Comparison of ENCODE assay signal across 20 cellular contexts in the genomic region with DNA sequence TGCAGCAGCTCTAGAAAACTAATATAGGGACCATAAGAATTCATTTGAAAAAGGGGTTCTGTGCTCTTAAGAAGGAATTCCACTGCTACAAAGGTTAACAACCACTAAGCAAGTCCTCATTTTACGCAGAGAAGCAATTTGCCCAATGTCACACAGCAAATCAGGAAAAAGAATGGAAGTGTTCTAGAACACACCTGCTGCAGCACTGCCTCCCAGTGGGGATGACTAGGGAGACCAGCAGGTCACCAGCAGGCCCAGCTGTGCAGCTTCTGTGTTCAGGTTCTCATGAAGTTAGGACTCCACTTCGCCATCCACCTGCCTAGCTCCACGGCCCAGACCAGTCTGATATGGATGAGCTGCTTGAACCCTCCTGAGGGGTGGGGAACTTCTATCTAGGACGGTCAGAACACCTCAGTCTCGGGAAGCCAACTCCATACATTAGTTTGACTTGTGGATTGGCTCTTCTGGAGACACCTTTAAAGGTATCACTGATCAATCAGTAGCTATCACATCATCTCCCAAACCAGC. TPM values are rescaled to one million over a fixed set of nuclear protein-coding genes. Genes with fewer than 3 reads are reported as not detected.
DNase-seq lines count a peak whose midpoint lies in the region; ATAC-seq and TF ChIP-seq lines count a peak whose summit lies in the region.
"Had no signal": no experiment of that assay in that cellular context is flagged by ENCODE, and none has a peak within 500 bp of the region (broad histone marks: within the 10 kb centered on the region; RNA-seq: fewer than 3 reads in every experiment).

No MANE protein-coding gene starts in this region.

- intact Hi-C loops in sciatic nerve (cut with DNase I): loop anchor here (5.0 kb wide), 1 partner anchor 125 kb away; no protein-coding TSS in a partner anchor

- H3K36me3 Mint-ChIP-seq in activated CD4-positive, alpha-beta T cell treated with anti-CD3 and anti-CD28 coated beads, Interleukin-2, amount 10 ng/mL, durations not matched to agents 7 days and 5 days (ENCODE audit: low read depth): peaks cover 13% of the 10 kb centered on the region

- H3K27me3 Mint-ChIP-seq in activated CD4-positive, alpha-beta T cell treated with anti-CD3 and anti-CD28 coated beads, Interleukin-2, amount 10 ng/mL, durations not matched to agents 7 days and 5 days: no peaks in the 10 kb centered on the region

- POLR2A ChIA-PET in activated CD4-positive, alpha-beta T cell treated with anti-CD3 and anti-CD28 coated beads, Interleukin-2, amount 10 ng/mL, durations not matched to agents 7 days and 5 days (lab: Charles Lee): no interaction called here

- ATAC-seq in sciatic nerve: peak; percentile 32
- ATAC-seq: activated CD8-positive, alpha-beta T cell treated with anti-CD3 and anti-CD28 coated beads, Interleukin-2, amount 10 ng/mL, durations not matched to agents 7 days and 5 days; CD8-positive, alpha-beta T cell; gastroesophageal sphincter had no signal

- CTCF ChIA-PET in activated CD4-positive, alpha-beta T cell treated with anti-CD3 and anti-CD28 coated beads, Interleukin-2, amount 10 ng/mL, durations not matched to agents 7 days and 5 days (lab: Charles Lee): no interaction called here

- peak; percentile 13 for DNase-seq in activated CD4-positive, alpha-beta T cell treated with anti-CD3 and anti-CD28 coated beads, Interleukin-2, amount 10 ng/mL, durations not matched to agents 7 days and 5 days
- DNase-seq in activated CD4-positive, alpha-beta T cell treated with anti-CD3 and anti-CD28 coated beads for 48 hours: no peak
- DNase-seq in OCI-M1 (lab: John Stamatoyannopoulos, UW) (peak; percentile 27), epithelial cell of esophagus (ENCODE audit: low read depth) (no peak), sciatic nerve (ENCODE audit: low spot score) (no peak), SW 1271 (lab: John Stamatoyannopoulos, UW) (no peak), NOMO-1 treated with DMSO at 0.1 percent for 48 hours (lab: John Stamatoyannopoulos, UW; ENCODE audit: unreplicated experiment) (no peak)
- no peak for DNase-seq in stimulated activated CD4-positive, alpha-beta T cell treated with anti-CD3 and anti-CD28 coated beads, Interleukin-2, amount 100 ng/mL, for 48 hours
- DNase-seq: activated CD8-positive, alpha-beta T cell treated with anti-CD3 and anti-CD28 coated beads, Interleukin-2, amount 10 ng/mL, durations not matched to agents 7 days and 5 days; activated T-cell treated with anti-CD3 and anti-CD28 coated beads, Interleukin-2, amount 50 U/mL, for 72 hours; central memory CD4-positive, alpha-beta T cell; DMS79; GOT3; left ventricle myocardium inferior; MM.1S; NCI-H2029 treated with DMSO at 0.1 percent for 48 hours; NCI-H526 treated with DMSO at 0.1 percent for 48 hours; stimulated activated naive CD8-positive, alpha-beta T cell treated with anti-CD3 and anti-CD28 coated beads, Interleukin-15, Interleukin-2, amounts not matched to agents 100 U/mL and 50 U/mL, for 24 hours had no signal

- peak; percentile 10 for TF ChIP-seq CTCF in epithelial cell of esophagus (IDR thresholded peaks at IDR 0.05; ENCODE audit: insufficient read depth, low read depth, low read length, missing control alignments)

- H3K4me3 ChIP-seq in epithelial cell of esophagus (ENCODE audit: low read length): no peak overlapping the region
- H3K4me3 ChIP-seq: gastroesophageal sphincter, left ventricle myocardium inferior had no signal

- H3K9me3 Mint-ChIP-seq in activated CD4-positive, alpha-beta T cell treated with anti-CD3 and anti-CD28 coated beads, Interleukin-2, amount 10 ng/mL, durations not matched to agents 7 days and 5 days: peaks cover 22% of the 10 kb centered on the region
- H3K9me3 Mint-ChIP-seq: CD8-positive, alpha-beta T cell had no signal

- no peak overlapping the region for H3K27ac Mint-ChIP-seq in activated CD4-positive, alpha-beta T cell treated with anti-CD3 and anti-CD28 coated beads, Interleukin-2, amount 10 ng/mL, durations not matched to agents 7 days and 5 days
- H3K27ac Mint-ChIP-seq: activated CD8-positive, alpha-beta T cell treated with anti-CD3 and anti-CD28 coated beads, Interleukin-2, amount 10 ng/mL, durations not matched to agents 7 days and 5 days; activated T-cell treated with anti-CD3 and anti-CD28 coated beads, Interleukin-2, amount 50 U/mL, for 72 hours; CD8-positive, alpha-beta T cell had no signal

- peaks cover 5% of the 10 kb centered on the region for H3K4me1 Mint-ChIP-seq in activated CD4-positive, alpha-beta T cell treated with anti-CD3 and anti-CD28 coated beads, Interleukin-2, amount 10 ng/mL, durations not matched to agents 7 days and 5 days

- H3K4me3 Mint-ChIP-seq in activated CD4-positive, alpha-beta T cell treated with anti-CD3 and anti-CD28 coated beads, Interleukin-2, amount 10 ng/mL, durations not matched to agents 7 days and 5 days: no peak overlapping the region
- H3K4me3 Mint-ChIP-seq: activated CD8-positive, alpha-beta T cell treated with anti-CD3 and anti-CD28 coated beads, Interleukin-2, amount 10 ng/mL, durations not matched to agents 7 days and 5 days; activated T-cell treated with anti-CD3 and anti-CD28 coated beads, Interleukin-2, amount 50 U/mL, for 72 hours; CD8-positive, alpha-beta T cell had no signal

RNA-seq across cellular contexts. Expression of gene POMGNT2, which starts 18.6 kb away (rescaled TPM):
- total RNA-seq in activated CD4-positive, alpha-beta T cell treated with anti-CD3 and anti-CD28 coated beads, Interleukin-2, amount 10 ng/mL, durations not matched to agents 7 days and 5 days: 1 to 10 TPM; 6.7 to 6.9 TPM
- 15.2 TPM for total RNA-seq in sciatic nerve

Comparison
In these comparisons a context has a peak if more than half of its experiments do, and no peak if none do; other contexts are left out.
1. DNase-seq: peak in activated CD4-positive, alpha-beta T cell treated with anti-CD3 and anti-CD28 coated beads, Interleukin-2, amount 10 ng/mL, durations not matched to agents 7 days and 5 days (single experiment) and OCI-M1 (single experiment); none in activated CD4-positive, alpha-beta T cell treated with anti-CD3 and anti-CD28 coated beads for 48 hours (single experiment), epithelial cell of esophagus (single experiment), sciatic nerve (single experiment), SW 1271 (0 of 2), stimulated activated CD4-positive, alpha-beta T cell treated with anti-CD3 and anti-CD28 coated beads, Interleukin-2, amount 100 ng/mL, for 48 hours (0 of 2) and NOMO-1 treated with DMSO at 0.1 percent for 48 hours (single experiment).